Comparison of ENCODE assay signal across 8 cellular contexts in genomic region chr11:112073941-112074811, GRCh38. TPM values are rescaled to one million over a fixed set of nuclear protein-coding genes. Genes with fewer than 3 reads are reported as not detected.
DNase-seq lines count a peak whose midpoint lies in the region; ATAC-seq and TF ChIP-seq lines count a peak whose summit lies in the region.

Gene NKAPD1 (plus strand): TSS chr11:112074299. CDS start chr11:112075575, 1,276 bp downstream.
Gene PIH1D2 (minus strand): TSS chr11:112074017. CDS start chr11:112073174, 843 bp downstream.

- ATAC-seq in HG02870 (IDR thresholded peaks at IDR 0.05; ENCODE audit: unreplicated experiment) (peak; percentile 86), T-helper 17 cell (peak; percentile 91)

- H3K4me1 Mint-ChIP-seq in T-helper 17 cell, result peaks cover 28% of the 10 kb centered on the region

- H3K27ac Mint-ChIP-seq in T-helper 17 cell, result peak within 1 kb of the TSS; percentile 96

- H3K27ac ChIP-seq in ascending aorta (peak within 1 kb of the TSS; percentile 87 to 92), rectal smooth muscle tissue (ENCODE audit: low read depth, low read length) (peak within 1 kb of the TSS; percentile 86), vagina (peak within 1 kb of the TSS; percentile 82)

- peaks cover 6% of the 10 kb centered on the region for H3K27me3 Mint-ChIP-seq in T-helper 17 cell

- peaks cover 19 to 33% of the 10 kb centered on the region in 2 donors for H3K36me3 ChIP-seq in ascending aorta
- no peaks in the 10 kb centered on the region for H3K36me3 ChIP-seq in rectal smooth muscle tissue (ENCODE audit: control insufficient read depth, insufficient read depth, low read length)
- peaks cover 0 to 31% of the 10 kb centered on the region in 2 donors for H3K36me3 ChIP-seq in vagina

- DNase-seq in NCI-H1694 treated with DMSO at 0.1 percent for 48 hours (lab: John Stamatoyannopoulos, UW), result peak; percentile 55
- DNase-seq in T-helper 17 cell, result peak; percentile 51 to 67 (median 62)
- DNase-seq in ascending aorta (ENCODE audit: low spot score in 2 of 2), result peak; percentile 26 to 91
- DNase-seq in hepatic stellate cell (ENCODE audit: low spot score), result peak; percentile 83
- DNase-seq in vagina (ENCODE audit: extremely low spot score in 2 of 2), result peak in 1 of 2 donors; percentile 90

- peaks cover 0 to 6% of the 10 kb centered on the region in 2 donors for H3K4me1 ChIP-seq in ascending aorta
- peaks cover 11% of the 10 kb centered on the region for H3K4me1 ChIP-seq in rectal smooth muscle tissue (ENCODE audit: control insufficient read depth, insufficient read depth, low read length)
- peaks cover 30% of the 10 kb centered on the region for H3K4me1 ChIP-seq in vagina

- TF ChIP-seq POLR2A in GM15510 (IDR thresholded peaks at IDR 0.05; ENCODE audit: borderline replicate concordance, extremely low read depth, insufficient read length), result peak; percentile 54
- TF ChIP-seq POLR2A in vagina (IDR thresholded peaks at IDR 0.05), result no peak

- H3K4me3 ChIP-seq in ascending aorta (peak within 1 kb of the TSS; percentile 78 to 82), rectal smooth muscle tissue (ENCODE audit: low read length) (peak within 1 kb of the TSS; percentile 95), vagina (peak within 1 kb of the TSS; percentile 85 to 89)

- H3K9ac ChIP-seq in rectal smooth muscle tissue (ENCODE audit: low read length), result peak within 1 kb of the TSS; percentile 87

- peak within 1 kb of the TSS; percentile 95 for H3K4me3 Mint-ChIP-seq in T-helper 17 cell

- TF ChIP-seq CTCF in ascending aorta (IDR thresholded peaks at IDR 0.05) (peak in 1 of 3 experiments; percentile 6), vagina (IDR thresholded peaks at IDR 0.05) (no peak)

- intact Hi-C loops in ascending aorta (cut with DNase I), result loop anchor here (1.0 to 10.0 kb wide), 5 partner anchors 12 to 1241 kb away; partner anchors contain the start of genes ALG9, SDHD, TIMM8B and TTC12
- intact Hi-C loops in vagina (cut with DNase I), result no loop called here

- H3K9me3 ChIP-seq in T-helper 17 cell (ENCODE audit: control insufficient read depth, low read length, poor library complexity, severe bottlenecking) (no peaks in the 10 kb centered on the region), ascending aorta (no peaks in the 10 kb centered on the region), vagina (no peaks in the 10 kb centered on the region)

- H3K27me3 ChIP-seq in ascending aorta (no peaks in the 10 kb centered on the region), rectal smooth muscle tissue (ENCODE audit: control insufficient read depth, insufficient read depth, low read length) (no peaks in the 10 kb centered on the region), vagina (no peaks in the 10 kb centered on the region)

- peaks cover 7% of the 10 kb centered on the region for H3K36me3 Mint-ChIP-seq in T-helper 17 cell (ENCODE audit: low read depth)

RNA-seq across cellular contexts. Expression of gene NKAPD1, which starts in this region (rescaled TPM):
- total RNA-seq in T-helper 17 cell, result 10 to 100 TPM in 1 of 2 donors, 1 to 10 TPM in 1; 9.8 to 12.8 TPM
- 12.2 TPM for total RNA-seq in ascending aorta
- total RNA-seq in vagina, result 11.8 TPM

RNA-seq across cellular contexts. Expression of gene PIH1D2, which starts in this region (rescaled TPM):
- under 1 TPM in 1 of 2 donors, not detected in 1; 0.23 TPM for total RNA-seq in T-helper 17 cell
- total RNA-seq in ascending aorta, result not detected
- 1.5 TPM for total RNA-seq in vagina
